In genomic region chr15:45634442-45635190, GRCh38 we compare ENCODE assay signal across 8 cellular contexts. TPM values are rescaled to one million over a fixed set of nuclear protein-coding genes. Genes with fewer than 3 reads are reported as not detected.
DNase-seq lines count a peak whose midpoint lies in the region; ATAC-seq and TF ChIP-seq lines count a peak whose summit lies in the region.

Gene SQOR (plus strand): TSS chr15:45635029. CDS start chr15:45658924, 23,895 bp downstream.

- CTCF ChIA-PET in activated CD4-positive, alpha-beta memory T cell treated with anti-CD3 and anti-CD28 coated beads, Interleukin-2, amount 10 ng/mL, durations not matched to agents 7 days and 5 days (lab: Charles Lee): interaction anchor here (1.0 to 1.3 kb wide), 4 partner anchors 15 to 71 kb away, joined by 4 to 6 read pairs (median 5); no protein-coding TSS in a partner anchor

- no peaks in the 10 kb centered on the region for H3K27me3 Mint-ChIP-seq in activated CD4-positive, alpha-beta memory T cell treated with anti-CD3 and anti-CD28 coated beads, Interleukin-2, amount 10 ng/mL, durations not matched to agents 7 days and 5 days

- POLR2A ChIA-PET in activated CD4-positive, alpha-beta memory T cell treated with anti-CD3 and anti-CD28 coated beads, Interleukin-2, amount 10 ng/mL, durations not matched to agents 7 days and 5 days (lab: Charles Lee): interaction anchor here (0.8 to 4.1 kb wide), 14 partner anchors 8 to 434 kb away, joined by 3 to 48 read pairs (median 4); partner anchors contain the start of gene BLOC1S6

- peak within 1 kb of the TSS; percentile 92 for H3K27ac Mint-ChIP-seq in activated CD4-positive, alpha-beta memory T cell treated with anti-CD3 and anti-CD28 coated beads, Interleukin-2, amount 10 ng/mL, durations not matched to agents 7 days and 5 days

- H3K4me3 Mint-ChIP-seq in activated CD4-positive, alpha-beta memory T cell treated with anti-CD3 and anti-CD28 coated beads, Interleukin-2, amount 10 ng/mL, durations not matched to agents 7 days and 5 days: peak within 1 kb of the TSS; percentile 99

- H3K9me3 Mint-ChIP-seq in activated CD4-positive, alpha-beta memory T cell treated with anti-CD3 and anti-CD28 coated beads, Interleukin-2, amount 10 ng/mL, durations not matched to agents 7 days and 5 days: no peaks in the 10 kb centered on the region

- DNase-seq in HFF-Myc (ENCODE audit: extremely low read depth, low read depth) (no peak), NAMALWA (ENCODE audit: low spot score) (peak; percentile 47), mesenteric fat pad (ENCODE audit: low spot score) (peak; percentile 94), retina (no peak)
- peak; percentile 82 for DNase-seq in activated CD4-positive, alpha-beta memory T cell treated with anti-CD3 and anti-CD28 coated beads, Interleukin-2, amount 10 ng/mL, durations not matched to agents 7 days and 5 days
- peak; percentile 45 for DNase-seq in effector CD4-positive, alpha-beta T cell
- peak; percentile 58 to 59 for DNase-seq in stimulated activated CD8-positive, alpha-beta memory T cell treated with anti-CD3 and anti-CD28 coated beads, Interleukin-15, amount 100 ng/mL, for 48 hours (ENCODE audit: low read depth in 2 of 2)

- peaks cover 35% of the 10 kb centered on the region for H3K36me3 Mint-ChIP-seq in activated CD4-positive, alpha-beta memory T cell treated with anti-CD3 and anti-CD28 coated beads, Interleukin-2, amount 10 ng/mL, durations not matched to agents 7 days and 5 days (ENCODE audit: low read depth)

- no peak for TF ChIP-seq CTCF in HFF-Myc (IDR thresholded peaks at IDR 0.05; ENCODE audit: low read depth, low read length, missing control alignments)

- H3K4me1 Mint-ChIP-seq in activated CD4-positive, alpha-beta memory T cell treated with anti-CD3 and anti-CD28 coated beads, Interleukin-2, amount 10 ng/mL, durations not matched to agents 7 days and 5 days: peaks cover 50% of the 10 kb centered on the region

- peak within 1 kb of the TSS; percentile 64 for H3K4me3 ChIP-seq in HFF-Myc (replicated peaks; ENCODE audit: low read depth, low read length)

- peak; percentile 54 for ATAC-seq in GM18499 (IDR thresholded peaks at IDR 0.05; ENCODE audit: insufficient read depth, unreplicated experiment)

RNA-seq across cellular contexts. Expression of gene SQOR, which starts in this region (rescaled TPM):
- total RNA-seq in activated CD4-positive, alpha-beta memory T cell treated with anti-CD3 and anti-CD28 coated beads, Interleukin-2, amount 10 ng/mL, durations not matched to agents 7 days and 5 days: 100 to 1,000 TPM; 139 to 142 TPM
- total RNA-seq in mesenteric fat pad: 62.1 TPM

Comparison
In these comparisons a context has a peak if more than half of its experiments do, and no peak if none do; other contexts are left out.
1. DNase-seq: peak in NAMALWA (single experiment), activated CD4-positive, alpha-beta memory T cell treated with anti-CD3 and anti-CD28 coated beads, Interleukin-2, amount 10 ng/mL, durations not matched to agents 7 days and 5 days (single experiment), effector CD4-positive, alpha-beta T cell (single experiment), mesenteric fat pad (single experiment) and stimulated activated CD8-positive, alpha-beta memory T cell treated with anti-CD3 and anti-CD28 coated beads, Interleukin-15, amount 100 ng/mL, for 48 hours (2 of 2); none in HFF-Myc (single experiment) and retina (single experiment).